17 cellular contexts compared by ENCODE assay signal in genomic region chr9:21762064-21762463, GRCh38. TPM values are rescaled to one million over a fixed set of nuclear protein-coding genes. Genes with fewer than 3 reads are reported as not detected.
DNase-seq lines count a peak whose midpoint lies in the region; FAIRE-seq and TF ChIP-seq lines count a peak whose summit lies in the region.
"Had no signal": no experiment of that assay in that cellular context is flagged by ENCODE, and none has a peak within 500 bp of the region (broad histone marks: within the 10 kb centered on the region; RNA-seq: fewer than 3 reads in every experiment).

No MANE protein-coding gene starts in this region.

- H4K20me1 ChIP-seq in KMS-11 (ENCODE audit: insufficient read depth): no peaks in the 10 kb centered on the region
- H4K20me1 ChIP-seq in keratinocyte (ENCODE audit: control insufficient read depth, extremely low read depth, insufficient read depth, low read length): no peaks in the 10 kb centered on the region

- FAIRE-seq in bronchial epithelial cell (lab: Jason Lieb, UNC): no peak
- FAIRE-seq in keratinocyte (lab: Jason Lieb, UNC): peak; percentile 39
- FAIRE-seq: A204.1, GM12878, HepG2 had no signal

- intact Hi-C loops in vagina (cut with DNase I): no loop called here

- H3K27ac ChIP-seq in KMS-11 (no peak overlapping the region), keratinocyte (ENCODE audit: control insufficient read depth, insufficient read depth, low read length) (no peak overlapping the region), vagina (no peak overlapping the region), substantia nigra (ENCODE audit: low read depth, low read length, poor library complexity, severe bottlenecking) (no peak overlapping the region)

- H3K4me2 ChIP-seq in KMS-11 (peak overlapping the region; percentile 0; the same call in 1 of the 2 replicates), keratinocyte (ENCODE audit: control insufficient read depth, extremely low read depth, insufficient read depth, low read depth, low read length) (no peak overlapping the region)

- dilution Hi-C loops in keratinocyte (cut with MboI; ENCODE audit: extremely low pct_ligation_motif_present, low sequenced_read_pairs): no loop called here

- H3K9me3 ChIP-seq in keratinocyte (ENCODE audit: control insufficient read depth, low read depth, low read length): no peaks in the 10 kb centered on the region
- H3K9me3 ChIP-seq in vagina: no peaks in the 10 kb centered on the region
- H3K9me3 ChIP-seq: BE2C had no signal

- TF ChIP-seq POLR2A in vagina (IDR thresholded peaks at IDR 0.05): no peak

- no peaks in the 10 kb centered on the region for H3K36me3 ChIP-seq in KMS-11 (ENCODE audit: insufficient read depth)
- H3K36me3 ChIP-seq in bronchial epithelial cell (ENCODE audit: control insufficient read depth, insufficient read depth, low read length): no peaks in the 10 kb centered on the region
- H3K36me3 ChIP-seq in keratinocyte (ENCODE audit: control insufficient read depth in 2 of 2, extremely low read depth in 1 of 2, insufficient read depth in 2 of 2, low read length in 2 of 2): no peaks in the 10 kb centered on the region
- H3K36me3 ChIP-seq in vagina: no peaks in the 10 kb centered on the region
- H3K36me3 ChIP-seq: BE2C had no signal

- no peak for TF ChIP-seq CTCF in KMS-11 (conservative IDR thresholded peaks at IDR 0.05; ENCODE audit: low read depth, low read length)
- TF ChIP-seq CTCF in bronchial epithelial cell (IDR thresholded peaks at IDR 0.05; ENCODE audit: insufficient read depth, low read length, severe bottlenecking): no peak
- no peak for TF ChIP-seq CTCF in keratinocyte (optimal IDR thresholded peaks at IDR 0.05 in 1 of 3, IDR thresholded peaks at IDR 0.05 in 1 of 3, conservative IDR thresholded peaks at IDR 0.05 in 1 of 3; ENCODE audit: extremely low read depth in 1 of 3, insufficient read depth in 2 of 3, low read length in 3 of 3)
- TF ChIP-seq CTCF in vagina (IDR thresholded peaks at IDR 0.05): no peak

- H3K9ac ChIP-seq in KMS-11 (no peak overlapping the region), keratinocyte (ENCODE audit: control insufficient read depth, extremely low read depth, insufficient read depth, low read length) (no peak overlapping the region)

- no peaks in the 10 kb centered on the region for H3K79me2 ChIP-seq in KMS-11 (ENCODE audit: insufficient read depth, low read depth)
- no peaks in the 10 kb centered on the region for H3K79me2 ChIP-seq in keratinocyte (ENCODE audit: control insufficient read depth, insufficient read depth, low read length)

- H2AFZ ChIP-seq in KMS-11 (ENCODE audit: low read depth) (no peak overlapping the region), keratinocyte (ENCODE audit: control insufficient read depth, low read length) (no peak overlapping the region)

- H3K4me3 ChIP-seq in KMS-11 (IDR thresholded peaks at IDR 0.05; ENCODE audit: insufficient read depth, low read depth, low read length): no peak overlapping the region
- no peak overlapping the region for H3K4me3 ChIP-seq in bronchial epithelial cell (ENCODE audit: low read depth, low read length)
- H3K4me3 ChIP-seq in keratinocyte (ENCODE audit: control insufficient read depth in 2 of 3, extremely low read depth in 1 of 3, insufficient read depth in 2 of 3, low read depth in 1 of 3, low read length in 3 of 3): no peak overlapping the region
- no peak overlapping the region for H3K4me3 ChIP-seq in vagina
- H3K4me3 ChIP-seq: GM12878 had no signal

- no peaks in the 10 kb centered on the region for H3K9me1 ChIP-seq in keratinocyte (ENCODE audit: control insufficient read depth, extremely low read depth, insufficient read depth, low read length)

- H3K4me1 ChIP-seq in KMS-11 (ENCODE audit: low read depth, poor library complexity, severe bottlenecking) (peaks cover 17% of the 10 kb centered on the region), keratinocyte (ENCODE audit: control insufficient read depth, extremely low read depth, insufficient read depth, low read length) (peaks cover 18% of the 10 kb centered on the region), vagina (no peaks in the 10 kb centered on the region)
- H3K4me1 ChIP-seq: BE2C had no signal

- H3K27me3 ChIP-seq in KMS-11 (ENCODE audit: insufficient read depth, low read depth) (peaks cover 76% of the 10 kb centered on the region), bronchial epithelial cell (ENCODE audit: control insufficient read depth, insufficient read depth, low read length) (no peaks in the 10 kb centered on the region), keratinocyte (ENCODE audit: control insufficient read depth, extremely low read depth, insufficient read depth, low read length) (no peaks in the 10 kb centered on the region), vagina (no peaks in the 10 kb centered on the region)

- DNase-seq in bronchial epithelial cell (ENCODE audit: low read depth) (peak; percentile 53), keratinocyte (ENCODE audit: low read depth, low spot score) (no peak), vagina (ENCODE audit: extremely low spot score in 2 of 2) (no peak), activated gamma-delta T cell (lab: John Stamatoyannopoulos, UW) (no peak), substantia nigra (lab: John Stamatoyannopoulos, UW) (no peak), DMS79 (lab: John Stamatoyannopoulos, UW) (no peak)
- DNase-seq: ACHN; BE2C; CD4-positive, alpha-beta memory T cell; DMS153; DMS79 treated with DMSO at 0.1 percent for 48 hours; GOT3; H7 had no signal

RNA-seq across cellular contexts. Expression of gene MTAP, which starts 40.4 kb away (rescaled TPM):
- 35.7 and 44.8 TPM in 2 replicates for total RNA-seq in bronchial epithelial cell
- polyA plus RNA-seq in keratinocyte: 24.5 to 50.3 TPM (median 48.7 TPM) in 3 replicates
- polyA plus RNA-seq in keratinocyte (2011; ENCODE audit: low read depth): 15.0 TPM
- 23.5 and 32.4 TPM in 2 replicates for polyA plus RNA-seq in keratinocyte (2011; cell fraction: cytosol; rRNA removed)
- polyA plus RNA-seq in keratinocyte (2011; cell fraction: nucleus; rRNA removed): 44.3 and 51.4 TPM in 2 replicates
- 16.7 and 39.8 TPM in 2 replicates for polyA plus RNA-seq in keratinocyte (2012; ENCODE audit: low replicate concordance)
- 28.1 to 51.7 TPM (median 33.3 TPM) in 3 replicates for polyA minus RNA-seq in keratinocyte
- polyA minus RNA-seq in keratinocyte (2011; cell fraction: cytosol; rRNA and poly(A)+ RNA removed): 40.3 TPM
- 30.6 and 76.9 TPM in 2 replicates for polyA minus RNA-seq in keratinocyte (2011; cell fraction: nucleus; rRNA and poly(A)+ RNA removed)
- total RNA-seq in vagina: 19.9 TPM
